Comparison of ENCODE assay signal across 1 cellular context in genomic region chr10:70496341-70497119, GRCh38.
TF ChIP-seq lines count a peak whose summit lies in the region.

No MANE protein-coding gene starts in this region.

TF ChIP-seq in GM23338, 12 proteins besides CTCF, POLR2A, EP300 and RAD21 (continued from another document):
- TF ChIP-seq, protein P1, sequence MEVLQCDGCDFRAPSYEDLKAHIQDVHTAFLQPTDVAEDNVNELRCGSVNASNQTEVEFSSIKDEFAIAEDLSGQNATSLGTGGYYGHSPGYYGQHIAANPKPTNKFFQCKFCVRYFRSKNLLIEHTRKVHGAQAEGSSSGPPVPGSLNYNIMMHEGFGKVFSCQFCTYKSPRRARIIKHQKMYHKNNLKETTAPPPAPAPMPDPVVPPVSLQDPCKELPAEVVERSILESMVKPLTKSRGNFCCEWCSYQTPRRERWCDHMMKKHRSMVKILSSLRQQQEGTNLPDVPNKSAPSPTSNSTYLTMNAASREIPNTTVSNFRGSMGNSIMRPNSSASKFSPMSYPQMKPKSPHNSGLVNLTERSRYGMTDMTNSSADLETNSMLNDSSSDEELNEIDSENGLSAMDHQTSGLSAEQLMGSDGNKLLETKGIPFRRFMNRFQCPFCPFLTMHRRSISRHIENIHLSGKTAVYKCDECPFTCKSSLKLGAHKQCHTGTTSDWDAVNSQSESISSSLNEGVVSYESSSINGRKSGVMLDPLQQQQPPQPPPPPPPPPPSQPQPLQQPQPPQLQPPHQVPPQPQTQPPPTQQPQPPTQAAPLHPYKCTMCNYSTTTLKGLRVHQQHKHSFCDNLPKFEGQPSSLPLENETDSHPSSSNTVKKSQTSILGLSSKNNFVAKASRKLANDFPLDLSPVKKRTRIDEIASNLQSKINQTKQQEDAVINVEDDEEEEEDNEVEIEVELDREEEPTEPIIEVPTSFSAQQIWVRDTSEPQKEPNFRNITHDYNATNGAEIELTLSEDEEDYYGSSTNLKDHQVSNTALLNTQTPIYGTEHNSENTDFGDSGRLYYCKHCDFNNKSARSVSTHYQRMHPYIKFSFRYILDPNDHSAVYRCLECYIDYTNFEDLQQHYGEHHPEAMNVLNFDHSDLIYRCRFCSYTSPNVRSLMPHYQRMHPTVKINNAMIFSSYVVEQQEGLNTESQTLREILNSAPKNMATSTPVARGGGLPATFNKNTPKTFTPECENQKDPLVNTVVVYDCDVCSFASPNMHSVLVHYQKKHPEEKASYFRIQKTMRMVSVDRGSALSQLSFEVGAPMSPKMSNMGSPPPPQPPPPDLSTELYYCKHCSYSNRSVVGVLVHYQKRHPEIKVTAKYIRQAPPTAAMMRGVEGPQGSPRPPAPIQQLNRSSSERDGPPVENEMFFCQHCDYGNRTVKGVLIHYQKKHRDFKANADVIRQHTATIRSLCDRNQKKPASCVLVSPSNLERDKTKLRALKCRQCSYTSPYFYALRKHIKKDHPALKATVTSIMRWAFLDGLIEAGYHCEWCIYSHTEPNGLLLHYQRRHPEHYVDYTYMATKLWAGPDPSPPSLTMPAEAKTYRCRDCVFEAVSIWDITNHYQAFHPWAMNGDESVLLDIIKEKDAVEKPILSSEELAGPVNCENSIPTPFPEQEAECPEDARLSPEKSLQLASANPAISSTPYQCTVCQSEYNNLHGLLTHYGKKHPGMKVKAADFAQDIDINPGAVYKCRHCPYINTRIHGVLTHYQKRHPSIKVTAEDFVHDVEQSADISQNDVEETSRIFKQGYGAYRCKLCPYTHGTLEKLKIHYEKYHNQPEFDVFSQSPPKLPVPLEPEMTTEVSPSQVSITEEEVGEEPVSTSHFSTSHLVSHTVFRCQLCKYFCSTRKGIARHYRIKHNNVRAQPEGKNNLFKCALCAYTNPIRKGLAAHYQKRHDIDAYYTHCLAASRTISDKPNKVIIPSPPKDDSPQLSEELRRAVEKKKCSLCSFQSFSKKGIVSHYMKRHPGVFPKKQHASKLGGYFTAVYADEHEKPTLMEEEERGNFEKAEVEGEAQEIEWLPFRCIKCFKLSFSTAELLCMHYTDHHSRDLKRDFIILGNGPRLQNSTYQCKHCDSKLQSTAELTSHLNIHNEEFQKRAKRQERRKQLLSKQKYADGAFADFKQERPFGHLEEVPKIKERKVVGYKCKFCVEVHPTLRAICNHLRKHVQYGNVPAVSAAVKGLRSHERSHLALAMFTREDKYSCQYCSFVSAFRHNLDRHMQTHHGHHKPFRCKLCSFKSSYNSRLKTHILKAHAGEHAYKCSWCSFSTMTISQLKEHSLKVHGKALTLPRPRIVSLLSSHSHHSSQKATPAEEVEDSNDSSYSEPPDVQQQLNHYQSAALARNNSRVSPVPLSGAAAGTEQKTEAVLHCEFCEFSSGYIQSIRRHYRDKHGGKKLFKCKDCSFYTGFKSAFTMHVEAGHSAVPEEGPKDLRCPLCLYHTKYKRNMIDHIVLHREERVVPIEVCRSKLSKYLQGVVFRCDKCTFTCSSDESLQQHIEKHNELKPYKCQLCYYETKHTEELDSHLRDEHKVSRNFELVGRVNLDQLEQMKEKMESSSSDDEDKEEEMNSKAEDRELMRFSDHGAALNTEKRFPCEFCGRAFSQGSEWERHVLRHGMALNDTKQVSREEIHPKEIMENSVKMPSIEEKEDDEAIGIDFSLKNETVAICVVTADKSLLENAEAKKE (CRISPR knock-in tag; IDR thresholded peaks at IDR 0.05) = no peak
- no peak for TF ChIP-seq ZNF114 (CRISPR knock-in tag; IDR thresholded peaks at IDR 0.05)
- no peak for TF ChIP-seq CREB1 (CRISPR knock-in tag; IDR thresholded peaks at IDR 0.05; ENCODE audit: low read depth)
- no peak for TF ChIP-seq EZH2 (IDR thresholded peaks at IDR 0.05; ENCODE audit: low read depth, unreplicated experiment)
- no peak for TF ChIP-seq NANOG (IDR thresholded peaks at IDR 0.05; ENCODE audit: borderline replicate concordance)
- TF ChIP-seq STAT1 (IDR thresholded peaks at IDR 0.05; ENCODE audit: unreplicated experiment) = no peak
